Comparison of ENCODE assay signal across 14 cellular contexts in the genomic region with DNA sequence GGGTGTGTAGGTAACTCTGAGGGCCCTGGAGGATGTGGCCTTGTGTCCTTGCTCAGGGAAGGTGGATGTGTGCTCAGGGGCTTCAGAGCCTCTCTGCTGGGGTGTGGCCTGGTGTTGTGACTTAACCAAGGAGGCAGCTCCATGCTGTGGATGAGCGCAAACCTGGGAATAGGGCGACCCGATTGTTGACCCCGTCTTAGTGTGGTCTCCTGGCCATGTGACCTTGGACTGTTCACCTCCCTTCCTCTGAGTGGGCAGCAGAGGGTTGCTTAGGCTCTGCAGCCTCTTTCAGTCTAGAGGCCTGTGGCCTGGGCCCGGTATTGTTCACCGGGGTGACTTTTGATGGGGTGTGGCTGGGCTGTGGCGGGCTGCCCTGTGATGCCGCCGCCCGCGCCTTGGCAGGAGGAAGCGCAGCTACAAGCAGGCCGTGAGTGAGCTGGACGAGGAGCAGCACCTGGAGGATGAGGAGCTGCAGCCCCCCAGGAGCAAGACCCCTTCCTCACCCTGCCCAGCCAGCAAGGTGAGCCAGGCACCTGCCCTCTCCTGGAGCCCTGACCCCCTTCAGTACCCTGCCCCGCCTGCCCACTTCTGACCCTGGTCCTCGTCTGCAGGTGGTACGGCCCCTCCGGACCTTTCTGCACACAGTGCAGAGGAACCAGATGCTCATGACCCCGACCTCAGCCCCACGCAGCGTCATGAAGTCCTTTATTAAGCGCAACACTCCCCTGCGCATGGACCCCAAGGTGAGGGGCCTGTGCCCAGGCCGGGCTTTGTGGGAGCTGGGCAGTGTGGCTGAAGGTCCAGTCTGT. TPM values are rescaled to one million over a fixed set of nuclear protein-coding genes. Genes with fewer than 3 reads are reported as not detected.
"Had no signal": no experiment of that assay in that cellular context is flagged by ENCODE, and none has a peak within 500 bp of the region (broad histone marks: within the 10 kb centered on the region; RNA-seq: fewer than 3 reads in every experiment).

No MANE protein-coding gene starts in this region.

- H3K27me3 Mint-ChIP-seq: activated B cell treated with CpG ODN at 0.5 μM for 24 hours; naive thymus-derived CD4-positive, alpha-beta T cell; stimulated activated naive B cell treated with anti-CD40 and anti-IgM and Interleukin-4, amounts not matched to agents 10 μg/mL and 1 μg/mL and 100 μg/mL, for 72 hours had no signal

- H3K9me3 Mint-ChIP-seq: activated B cell treated with CpG ODN at 0.5 μM for 24 hours; activated T-helper 1 cell treated with anti-CD3 and anti-CD28 coated beads, Interleukin-12 subunit alpha, Interleukin-12 subunit beta, Interleukin-2, Interleukin-4 antibody, amounts not matched to agents 30 ng/mL and 10 ng/mL and 1 ng/mL, durations not matched to agents 14 hours and 24 hours and 36 hours; naive thymus-derived CD4-positive, alpha-beta T cell; stimulated activated naive B cell treated with anti-CD40 and anti-IgM and Interleukin-4, amounts not matched to agents 10 μg/mL and 1 μg/mL and 100 μg/mL, for 72 hours had no signal

- ATAC-seq: esophagus mucosa; left lung; mucosa of descending colon; naive thymus-derived CD4-positive, alpha-beta T cell; stimulated activated naive B cell treated with anti-CD40 and anti-IgM and Interleukin-4, amounts not matched to agents 10 μg/mL and 1 μg/mL and 100 μg/mL, for 72 hours had no signal

- H3K27ac Mint-ChIP-seq: activated B cell treated with CpG ODN at 0.5 μM for 24 hours; activated T-helper 1 cell treated with anti-CD3 and anti-CD28 coated beads, Interleukin-12 subunit alpha, Interleukin-12 subunit beta, Interleukin-2, Interleukin-4 antibody, amounts not matched to agents 30 ng/mL and 10 ng/mL and 1 ng/mL, durations not matched to agents 14 hours and 24 hours and 36 hours; naive thymus-derived CD4-positive, alpha-beta T cell had no signal

- H3K4me3 Mint-ChIP-seq: activated B cell treated with CpG ODN at 0.5 μM for 24 hours; activated T-helper 1 cell treated with anti-CD3 and anti-CD28 coated beads, Interleukin-12 subunit alpha, Interleukin-12 subunit beta, Interleukin-2, Interleukin-4 antibody, amounts not matched to agents 30 ng/mL and 10 ng/mL and 1 ng/mL, durations not matched to agents 14 hours and 24 hours and 36 hours; naive thymus-derived CD4-positive, alpha-beta T cell; stimulated activated naive B cell treated with anti-CD40 and anti-IgM and Interleukin-4, amounts not matched to agents 10 μg/mL and 1 μg/mL and 100 μg/mL, for 72 hours had no signal

- DNase-seq: activated B cell treated with CpG ODN at 0.5 μM for 24 hours; activated CD4-positive, alpha-beta T cell treated with anti-CD3 and anti-CD28 coated beads, Interleukin-2, amount 50 U/mL, for 4 hours; activated naive CD4-positive, alpha-beta T cell treated with Interleukin-2 at 50 U/mL for 16 hours; left lung; mucosa of descending colon; retina; stimulated activated CD4-positive, alpha-beta T cell treated with anti-CD3 and anti-CD28 coated beads, Interleukin-2, amount 100 ng/mL, for 48 hours; stimulated activated naive B cell treated with anti-CD40 and anti-IgM and Interleukin-4, amounts not matched to agents 10 μg/mL and 1 μg/mL and 100 μg/mL, for 72 hours; T-helper 2 cell; transverse colon had no signal

RNA-seq across cellular contexts. Expression of a gene that starts 49.5 kb away (rescaled TPM):
- total RNA-seq: activated B cell treated with CpG ODN at 0.5 μM for 24 hours; activated T-helper 1 cell treated with anti-CD3 and anti-CD28 coated beads, Interleukin-12 subunit alpha, Interleukin-12 subunit beta, Interleukin-2, Interleukin-4 antibody, amounts not matched to agents 30 ng/mL and 10 ng/mL and 1 ng/mL, durations not matched to agents 14 hours and 24 hours and 36 hours; esophagus mucosa; left lung; mucosa of descending colon; naive thymus-derived CD4-positive, alpha-beta T cell; subcutaneous adipose tissue; transverse colon had no signal
